In genomic region chr2:28469947-28470585, GRCh38 we compare ENCODE assay signal across 17 cellular contexts. TPM values are rescaled to one million over a fixed set of nuclear protein-coding genes. Genes with fewer than 3 reads are reported as not detected.
DNase-seq lines count a peak whose midpoint lies in the region; ATAC-seq and FAIRE-seq lines count a peak whose summit lies in the region.
"Had no signal": no experiment of that assay in that cellular context is flagged by ENCODE, and none has a peak within 500 bp of the region (broad histone marks: within the 10 kb centered on the region; RNA-seq: fewer than 3 reads in every experiment).

No MANE protein-coding gene starts in this region.

- peak; percentile 47 for DNase-seq in activated effector memory CD4-positive, alpha-beta T cell treated with anti-CD3 and anti-CD28 coated beads, Interleukin-2, amount 50 U/mL, for 16 hours
- no peak for DNase-seq in activated effector memory CD4-positive, alpha-beta T cell treated with Interleukin-2 at 50 U/mL for 16 hours
- DNase-seq in MV-4-11 (lab: John Stamatoyannopoulos, UW) (peak; percentile 52), T-helper 17 cell (no peak), small intestine (peak; percentile 60), activated gamma-delta T cell treated with Interleukin-2 at 50 U/mL for 16 hours (no peak), T-helper 2 cell (no peak), NK-92 (lab: John Stamatoyannopoulos, UW; ENCODE audit: unreplicated experiment) (no peak)
- DNase-seq: ACHN; activated CD4-positive, alpha-beta T cell treated with anti-CD3 and anti-CD28 coated beads, Interleukin-2, amount 50 U/mL, for 1 hour; aorta; naive thymus-derived CD8-positive, alpha-beta T cell; psoas muscle; stimulated activated CD4-positive, alpha-beta T cell treated with anti-CD3 and anti-CD28 coated beads, Interleukin-15, amount 100 ng/mL, for 24 hours had no signal

- peaks cover 22% of the 10 kb centered on the region for H3K4me1 Mint-ChIP-seq in T-helper 17 cell

- FAIRE-seq in small intestine (lab: Jason Lieb, UNC), result no peak

- H3K36me3 Mint-ChIP-seq in T-helper 17 cell (ENCODE audit: low read depth), result peaks cover 8% of the 10 kb centered on the region

- no peaks in the 10 kb centered on the region for H3K9me3 ChIP-seq in T-helper 17 cell (ENCODE audit: control insufficient read depth, low read length, poor library complexity, severe bottlenecking)
- H3K9me3 ChIP-seq in small intestine (ENCODE audit: control insufficient read depth, low read depth), result no peaks in the 10 kb centered on the region
- H3K9me3 ChIP-seq: Caco-2, psoas muscle had no signal

- peaks cover 3 to 4% of the 10 kb centered on the region in 2 donors for H3K4me1 ChIP-seq in small intestine (ENCODE audit: control insufficient read depth in 2 of 2, insufficient read depth in 1 of 2, low read depth in 1 of 2, low read length in 1 of 2)
- H3K4me1 ChIP-seq: psoas muscle had no signal

- ATAC-seq in T-helper 17 cell, result no peak
- ATAC-seq: naive thymus-derived CD8-positive, alpha-beta T cell had no signal

- 17 to 53% (median 37%) methylated on average over 5 of the region's 5 CpGs for WGBS in small intestine, 3 donors

- H3K4me3 Mint-ChIP-seq in T-helper 17 cell, result no peak overlapping the region
- H3K4me3 Mint-ChIP-seq: stimulated activated naive CD8-positive, alpha-beta T cell treated with anti-CD3 and anti-CD28 coated beads, Interleukin-15, Interleukin-2, amounts not matched to agents 100 ng/mL and 50 ng/mL, for 24 hours had no signal

- H3K27me3 Mint-ChIP-seq in T-helper 17 cell, result no peaks in the 10 kb centered on the region
- H3K27me3 Mint-ChIP-seq: naive thymus-derived CD8-positive, alpha-beta T cell had no signal

- peak overlapping the region; percentile 42 to 80 for H3K27ac ChIP-seq in small intestine (ENCODE audit: low read depth in 1 of 2, low read length in 1 of 2)
- H3K27ac ChIP-seq: KMS-11, psoas muscle had no signal

- no peak overlapping the region for H3K4me3 ChIP-seq in small intestine (ENCODE audit: low read depth in 1 of 2, low read length in 2 of 2)
- H3K4me3 ChIP-seq: psoas muscle had no signal

- H3K36me3 ChIP-seq in small intestine (ENCODE audit: control insufficient read depth in 2 of 2, insufficient read depth in 2 of 2, low read length in 2 of 2), result no peaks in the 10 kb centered on the region

- H3K27me3 ChIP-seq in small intestine (ENCODE audit: control insufficient read depth in 2 of 2, insufficient read depth in 2 of 2, low read length in 2 of 2), result no peaks in the 10 kb centered on the region

- H3K27ac Mint-ChIP-seq in T-helper 17 cell, result peak overlapping the region; percentile 43
- H3K27ac Mint-ChIP-seq: stimulated activated naive CD8-positive, alpha-beta T cell treated with anti-CD3 and anti-CD28 coated beads, Interleukin-15, Interleukin-2, amounts not matched to agents 100 ng/mL and 50 ng/mL, for 24 hours had no signal

RNA-seq across cellular contexts. Expression of gene PLB1, which starts 25.8 kb away (rescaled TPM):
- 1 to 10 TPM; 2.2 to 2.7 TPM for total RNA-seq in T-helper 17 cell
- polyA plus RNA-seq in small intestine, result 1 to 10 TPM in 1 of 3 donors, under 1 TPM in 2; 0.45 to 1.3 (median 0.81) TPM

Comparison
In these comparisons a context has a peak if more than half of its experiments do, and no peak if none do; other contexts are left out.
1. DNase-seq: peak in activated effector memory CD4-positive, alpha-beta T cell treated with anti-CD3 and anti-CD28 coated beads, Interleukin-2, amount 50 U/mL, for 16 hours (single experiment), MV-4-11 (single experiment) and small intestine (single experiment); none in activated effector memory CD4-positive, alpha-beta T cell treated with Interleukin-2 at 50 U/mL for 16 hours (single experiment), T-helper 17 cell (0 of 3), activated gamma-delta T cell treated with Interleukin-2 at 50 U/mL for 16 hours (single experiment), T-helper 2 cell (0 of 5) and NK-92 (single experiment).